ENCODE assay signal across 14 cellular contexts in the genomic region with DNA sequence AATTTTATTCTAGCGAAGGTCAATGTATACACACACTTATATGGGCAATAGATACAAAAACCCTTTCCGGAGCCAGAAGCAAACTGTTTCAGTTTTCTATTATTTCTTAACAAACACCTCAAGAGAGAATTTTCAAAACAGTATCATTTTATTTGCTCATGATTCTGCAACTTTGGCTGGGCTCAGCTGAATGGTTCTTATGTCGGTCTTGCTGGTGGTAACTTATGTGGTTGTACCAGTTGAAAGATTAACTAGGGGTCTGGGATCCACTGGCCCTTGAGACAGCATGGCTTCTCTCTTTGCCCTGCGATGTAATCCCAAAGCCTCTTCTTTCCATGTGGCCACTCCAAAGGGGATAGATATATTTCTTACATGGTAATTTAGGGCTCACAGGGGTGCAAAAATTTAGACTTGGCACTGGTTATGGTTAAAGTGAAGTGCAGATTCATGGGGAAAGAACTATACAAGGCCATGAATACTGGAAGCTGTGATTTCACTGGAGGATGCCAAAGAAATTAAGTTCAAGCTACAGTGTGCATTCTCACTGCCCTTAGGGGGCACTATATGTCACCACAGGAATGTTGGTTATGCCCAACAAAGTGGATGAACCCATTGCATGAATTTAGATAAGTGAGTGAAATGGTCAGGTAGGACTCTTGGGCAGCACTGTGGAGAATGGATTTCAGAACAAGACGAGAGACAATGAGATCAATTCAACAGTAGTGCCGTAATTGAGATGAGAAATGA.
"Had no signal": no experiment of that assay in that cellular context is flagged by ENCODE, and none has a peak within 500 bp of the region (broad histone marks: within the 10 kb centered on the region; RNA-seq: fewer than 3 reads in every experiment).

No MANE protein-coding gene starts in this region.

- ATAC-seq: activated CD4-positive, alpha-beta T cell treated with anti-CD3 and anti-CD28 coated beads for 36 hours had no signal

- DNase-seq: activated CD4-positive, alpha-beta memory T cell treated with anti-CD3 and anti-CD28 coated beads, Interleukin-2, amount 10 ng/mL, durations not matched to agents 7 days and 5 days; activated CD4-positive, alpha-beta T cell treated with anti-CD3 and anti-CD28 coated beads for 36 hours; activated gamma-delta T cell treated with Interleukin-2 at 50 U/mL for 16 hours; activated naive CD8-positive, alpha-beta T cell treated with anti-CD3 and anti-CD28 coated beads for 36 hours; activated T-cell treated with anti-CD3 and anti-CD28 coated beads, Interleukin-2, amount 50 U/mL, for 48 hours; dermis blood vessel endothelial cell; hypothalamus; ovary; stimulated activated CD4-positive, alpha-beta T cell treated with anti-CD3 and anti-CD28 coated beads, Interleukin-4, amount 100 ng/mL, for 1 hour; stimulated activated CD8-positive, alpha-beta memory T cell treated with anti-CD3 and anti-CD28 coated beads, Interleukin-4, amount 100 ng/mL, for 48 hours; upper lobe of left lung; WERI-Rb-1 had no signal

- H2AFZ ChIP-seq: neural progenitor cell had no signal

- H3K9me3 ChIP-seq: breast epithelium, ovary had no signal

- H3K27me3 ChIP-seq: breast epithelium, neural progenitor cell, ovary, upper lobe of left lung had no signal

- H3K4me2 ChIP-seq: neural progenitor cell had no signal

- H3K4me1 ChIP-seq: breast epithelium, upper lobe of left lung had no signal

- H3K27ac ChIP-seq: breast epithelium, neural progenitor cell, ovary, upper lobe of left lung, WERI-Rb-1 had no signal

- H3K4me3 ChIP-seq: breast epithelium, neural progenitor cell, ovary, upper lobe of left lung had no signal

- H3K9ac ChIP-seq: neural progenitor cell had no signal

- H3K36me3 ChIP-seq: breast epithelium, neural progenitor cell, ovary, upper lobe of left lung, WERI-Rb-1 had no signal
